8 cellular contexts compared by ENCODE assay signal in genomic region chr11:27363576-27364115, GRCh38. TPM values are rescaled to one million over a fixed set of nuclear protein-coding genes. Genes with fewer than 3 reads are reported as not detected.
DNase-seq lines count a peak whose midpoint lies in the region; ATAC-seq, FAIRE-seq and TF ChIP-seq lines count a peak whose summit lies in the region.

No MANE protein-coding gene starts in this region.

- H3K4me1 ChIP-seq in GM23338 (ENCODE audit: insufficient read depth) (peaks cover 17% of the 10 kb centered on the region), gastroesophageal sphincter (peaks cover 0 to 16% (median 7%) of the 10 kb centered on the region in 3 donors)

- no peaks in the 10 kb centered on the region for H4K20me1 ChIP-seq in GM23338 (replicated peaks; ENCODE audit: insufficient read depth)

- H3K9me3 Mint-ChIP-seq in GM23338: no peaks in the 10 kb centered on the region; the same call in 2 of the 3 replicates

- FAIRE-seq in RCC 7860 (lab: Jason Lieb, UNC): no peak

- ATAC-seq in GM23338 (no peak; the same call in 2 of the 3 replicates), T-helper 17 cell (no peak), gastroesophageal sphincter (no peak), GM19324 (IDR thresholded peaks at IDR 0.05; ENCODE audit: low FRiP score, unreplicated experiment) (no peak)

- H3K27ac ChIP-seq in GM23338 (ENCODE audit: low read depth): peak overlapping the region; percentile 85; the same call in 1 of the 2 replicates
- peak overlapping the region in 3 of 4 donors; percentile 21 to 70 (median 22) for H3K27ac ChIP-seq in gastroesophageal sphincter
- H3K27ac ChIP-seq in skin epidermis: peak overlapping the region in 19 of 21 experiments; percentile 7 to 86 (median 65)

- H3K36me3 Mint-ChIP-seq in GM23338 (ENCODE audit: low read depth) (no peaks in the 10 kb centered on the region), T-helper 17 cell (ENCODE audit: low read depth) (peaks cover 3% of the 10 kb centered on the region)

- H3K27ac Mint-ChIP-seq in GM23338: peak overlapping the region; percentile 91
- H3K27ac Mint-ChIP-seq in T-helper 17 cell: peak overlapping the region; percentile 95

- H3K4me3 Mint-ChIP-seq in GM23338 (peak overlapping the region; percentile 91), T-helper 17 cell (peak overlapping the region; percentile 92)

- H3K9me2 ChIP-seq in GM23338 (ENCODE audit: insufficient read depth): no peaks in the 10 kb centered on the region

- H3K79me2 ChIP-seq in GM23338 (replicated peaks; ENCODE audit: insufficient read depth): peaks cover 18% of the 10 kb centered on the region; the same call in 1 of the 2 replicates

- peaks cover 25% of the 10 kb centered on the region for H3K4me1 Mint-ChIP-seq in GM23338
- peaks cover 21% of the 10 kb centered on the region for H3K4me1 Mint-ChIP-seq in T-helper 17 cell

- peak overlapping the region; percentile 86 for H3K4me2 ChIP-seq in GM23338

- H3K36me3 ChIP-seq in GM23338 (ENCODE audit: insufficient read depth) (0 out of 2 replicates have a peak, but pooled peaks cover 5% of the 10 kb centered on the region), gastroesophageal sphincter (peaks cover 0 to 13% of the 10 kb centered on the region in 2 donors)

- peak overlapping the region; percentile 83 for H3K4me3 ChIP-seq in GM23338
- H3K4me3 ChIP-seq in gastroesophageal sphincter: peak overlapping the region; percentile 47 to 72
- peak overlapping the region; percentile 56 to 88 (median 76) for H3K4me3 ChIP-seq in skin epidermis

- DNase-seq in GM23338 (ENCODE audit: low spot score): no peak
- DNase-seq in T-helper 17 cell: no peak
- no peak for DNase-seq in RCC 7860 (ENCODE audit: low spot score)
- no peak for DNase-seq in stimulated activated CD4-positive, alpha-beta T cell treated with anti-CD3 and anti-CD28 coated beads, Interleukin-12 subunit alpha, Interleukin-12 subunit beta, amount 100 ng/mL, for 4 hours
- DNase-seq in H4 (ENCODE audit: low spot score): no peak

- TF ChIP-seq EP300 in gastroesophageal sphincter (IDR thresholded peaks at IDR 0.05): no peak

- peak overlapping the region; percentile 76; the same call in 1 of the 2 replicates for H2AFZ ChIP-seq in GM23338

- TF ChIP-seq POLR2A in gastroesophageal sphincter (IDR thresholded peaks at IDR 0.05): no peak

- no peaks in the 10 kb centered on the region for H3F3A ChIP-seq in GM23338 (replicated peaks; ENCODE audit: low read depth)

- H3K27me3 ChIP-seq in GM23338 (ENCODE audit: insufficient read depth) (no peaks in the 10 kb centered on the region), gastroesophageal sphincter (no peaks in the 10 kb centered on the region)

- H3K9me3 ChIP-seq in T-helper 17 cell (ENCODE audit: control insufficient read depth, low read length, poor library complexity, severe bottlenecking) (no peaks in the 10 kb centered on the region), gastroesophageal sphincter (no peaks in the 10 kb centered on the region)

- no peak for TF ChIP-seq CTCF in GM23338 (conservative IDR thresholded peaks at IDR 0.05; ENCODE audit: low read depth in 2 of 2)
- no peak for TF ChIP-seq CTCF in gastroesophageal sphincter (IDR thresholded peaks at IDR 0.05)

- H3K27me3 Mint-ChIP-seq in GM23338 (ENCODE audit: insufficient read depth, low read depth, poor library complexity) (peaks cover 3% of the 10 kb centered on the region), T-helper 17 cell (peaks cover 5% of the 10 kb centered on the region)

- WGBS in gastroesophageal sphincter (ENCODE audit: low coverage in 1 of 2), 2 donors: 34 to 41% methylated on average over 11 to 13 of the region's 13 CpGs

TF ChIP-seq in GM23338, 12 proteins besides CTCF, POLR2A, EP300 and RAD21 (continues in another document):
- TF ChIP-seq ZNF331 (CRISPR knock-in tag; IDR thresholded peaks at IDR 0.05; ENCODE audit: low read depth) (no peak), EZH2phosphoT487 (IDR thresholded peaks at IDR 0.05; ENCODE audit: unreplicated experiment) (no peak), ZNF114 (CRISPR knock-in tag; IDR thresholded peaks at IDR 0.05) (no peak), POLR2AphosphoS5 (IDR thresholded peaks at IDR 0.05; ENCODE audit: low read depth) (no peak), NANOG (IDR thresholded peaks at IDR 0.05; ENCODE audit: borderline replicate concordance) (no peak), ETS1 (IDR thresholded peaks at IDR 0.05) (no peak), CREB1 (CRISPR knock-in tag; IDR thresholded peaks at IDR 0.05; ENCODE audit: low read depth) (no peak), ZNF462 (CRISPR knock-in tag; IDR thresholded peaks at IDR 0.05) (no peak)

RNA-seq across cellular contexts. Expression of gene CCDC34, which starts 0.6 kb away (rescaled TPM):
- 7.4 and 10.1 TPM in 2 replicates for total RNA-seq in GM23338 (2014; rRNA removed; shearing (Covaris generic))
- 47.9 and 56.0 TPM in 2 replicates for polyA plus RNA-seq in GM23338 (2016; fragmentation: Nextera tagmentation; extraction: Ambion mirVana)
- 1 to 10 TPM; 1.1 to 1.8 TPM for total RNA-seq in T-helper 17 cell
- total RNA-seq in gastroesophageal sphincter: 1 to 10 TPM in 3 of 4 donors, under 1 TPM in 1; 0.78 to 1.3 (median 1.1) TPM
- total RNA-seq in H4 (2014; rRNA removed; shearing (Covaris generic)): 29.7 and 29.8 TPM in 2 replicates

Comparison
In these comparisons a context has a peak if more than half of its experiments do, and no peak if none do; other contexts are left out.
1. H3K27ac ChIP-seq: peak in every context shown above with its lines; median percentile 85 in GM23338; 65 in skin epidermis; 22 in gastroesophageal sphincter.